In the genomic region with DNA sequence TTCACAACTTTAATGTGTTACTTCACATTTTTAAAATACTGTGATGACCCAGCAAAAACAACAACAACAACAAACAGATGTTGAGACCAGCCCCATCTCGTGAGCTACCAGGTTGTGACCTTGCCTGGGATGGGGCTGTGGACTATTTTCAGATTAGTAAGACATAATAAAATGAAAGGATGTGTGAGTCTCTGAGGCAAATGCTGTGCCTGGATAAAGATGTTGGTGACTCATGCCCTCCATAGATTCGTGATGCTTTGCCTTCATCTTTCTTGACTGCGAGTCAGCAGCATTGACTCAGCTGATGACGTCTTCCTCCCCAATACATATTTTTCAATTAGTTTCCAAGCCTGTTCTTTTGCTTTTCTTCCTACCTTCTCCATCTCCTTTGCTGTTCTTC, we compare ENCODE assay signal across 10 cellular contexts.
DNase-seq lines count a peak whose midpoint lies in the region; ATAC-seq and TF ChIP-seq lines count a peak whose summit lies in the region.
"Had no signal": no experiment of that assay in that cellular context is flagged by ENCODE, and none has a peak within 500 bp of the region (broad histone marks: within the 10 kb centered on the region; RNA-seq: fewer than 3 reads in every experiment).

No MANE protein-coding gene starts in this region.

- H4K20me1 ChIP-seq in GM23248 (ENCODE audit: insufficient read depth): no peaks in the 10 kb centered on the region

- H3K36me3 ChIP-seq in GM23248 (ENCODE audit: low read depth) (no peaks in the 10 kb centered on the region), SJSA1 (no peaks in the 10 kb centered on the region)

- in situ Hi-C loops in GM23248 (cut with MboI): no loop called here

- H3K4me3 ChIP-seq in GM23248 (no peak overlapping the region), SJSA1 (no peak overlapping the region), choroid plexus epithelial cell (ENCODE audit: low read depth, low read length) (no peak overlapping the region), coronary artery (no peak overlapping the region)

- peak overlapping the region; percentile 59 for H3K27ac ChIP-seq in GM23248
- no peak overlapping the region for H3K27ac ChIP-seq in SJSA1
- no peak overlapping the region for H3K27ac ChIP-seq in coronary artery

- 1% methylated on average over 4 of the region's 4 CpGs for WGBS in GM23248 (ENCODE audit: low coverage in 1 of 2, low lambda C conversion rate in 2 of 2, missing lambda C conversion rate in 2 of 2), 2 experiments

- TF ChIP-seq CTCF in choroid plexus epithelial cell (conservative IDR thresholded peaks at IDR 0.05; ENCODE audit: low read depth, low read length) (no peak), coronary artery (IDR thresholded peaks at IDR 0.05) (no peak)

- H3K27me3 ChIP-seq in GM23248 (replicated peaks; ENCODE audit: insufficient read depth): no peaks in the 10 kb centered on the region
- H3K27me3 ChIP-seq in SJSA1 (replicated peaks): no peaks in the 10 kb centered on the region

- H3K9ac ChIP-seq in GM23248: 0 out of 2 replicates have a peak overlapping the region, but pooled peaks have one; percentile 13

- no peak overlapping the region for H2AFZ ChIP-seq in GM23248

- peaks cover 5% of the 10 kb centered on the region; the same call in 1 of the 2 replicates for H3F3A ChIP-seq in GM23248 (ENCODE audit: insufficient read depth)

- H3K9me3 ChIP-seq in GM23248 (ENCODE audit: low read depth) (no peaks in the 10 kb centered on the region), SJSA1 (replicated peaks) (no peaks in the 10 kb centered on the region)

- no peak for ATAC-seq in HG02642 (IDR thresholded peaks at IDR 0.05; ENCODE audit: poor library complexity, unreplicated experiment)

- H3K4me2 ChIP-seq in GM23248 (ENCODE audit: unreplicated experiment): peak overlapping the region; percentile 24

- no peaks in the 10 kb centered on the region for H3K9me2 ChIP-seq in GM23248 (ENCODE audit: insufficient read depth)

- H3K79me2 ChIP-seq in GM23248 (ENCODE audit: insufficient read depth): no peaks in the 10 kb centered on the region

- DNase-seq in GM23248: peak; percentile 98
- DNase-seq in SJSA1 (ENCODE audit: low read depth in 1 of 2, low spot score in 2 of 2): peak; percentile 29 to 42
- peak; percentile 69 for DNase-seq in choroid plexus epithelial cell (ENCODE audit: low read depth)
- DNase-seq in stimulated activated CD4-positive, alpha-beta T cell treated with anti-CD3 and anti-CD28 coated beads, Interleukin-1b, Interleukin-23, amount 100 ng/mL, for 48 hours: peak; percentile 50
- no peak for DNase-seq in coronary artery (ENCODE audit: low spot score)
- DNase-seq in NCI-H2171 (lab: John Stamatoyannopoulos, UW): no peak
- DNase-seq in HuH-7 (ENCODE audit: low spot score): no peak
- DNase-seq: NCI-H510A treated with DMSO at 0.1 percent for 48 hours, T-helper 9 cell had no signal

- H3K4me1 ChIP-seq in GM23248 (ENCODE audit: insufficient read depth) (peaks cover 8% of the 10 kb centered on the region; the same call in 1 of the 2 replicates), SJSA1 (replicated peaks) (peaks cover 10% of the 10 kb centered on the region)

Comparison
In these comparisons a context has a peak if more than half of its experiments do, and no peak if none do; other contexts are left out.
1. DNase-seq: peak in GM23248 (single experiment), SJSA1 (2 of 2), choroid plexus epithelial cell (single experiment) and stimulated activated CD4-positive, alpha-beta T cell treated with anti-CD3 and anti-CD28 coated beads, Interleukin-1b, Interleukin-23, amount 100 ng/mL, for 48 hours (single experiment); none in coronary artery (single experiment), NCI-H2171 (single experiment) and HuH-7 (single experiment).